ENCODE assay signal across 16 cellular contexts in genomic region chr7:68963547-68963946, GRCh38.
DNase-seq lines count a peak whose midpoint lies in the region; ATAC-seq and TF ChIP-seq lines count a peak whose summit lies in the region.
"Had no signal": no experiment of that assay in that cellular context is flagged by ENCODE, and none has a peak within 500 bp of the region (broad histone marks: within the 10 kb centered on the region; RNA-seq: fewer than 3 reads in every experiment).

No MANE protein-coding gene starts in this region.

- no peak for TF ChIP-seq CTCF in fibroblast of mammary gland (conservative IDR thresholded peaks at IDR 0.05; ENCODE audit: control insufficient read depth, insufficient read depth, low read depth, low read length)
- no peak for TF ChIP-seq CTCF in retinal pigment epithelial cell (conservative IDR thresholded peaks at IDR 0.05; ENCODE audit: low read depth, low read length)
- no peak for TF ChIP-seq CTCF in CD4-positive, alpha-beta T cell (IDR thresholded peaks at IDR 0.05)
- TF ChIP-seq CTCF in MCF 10A (IDR thresholded peaks at IDR 0.05; ENCODE audit: unreplicated experiment): no peak

- ATAC-seq in CD4-positive, alpha-beta T cell (ENCODE audit: poor library complexity): no peak
- ATAC-seq: activated CD4-positive, CD25-positive, alpha-beta regulatory T cell treated with anti-CD3 and anti-CD28 coated beads, Interleukin-2, amount 50 U/mL, for 24 hours; activated naive CD8-positive, alpha-beta T cell treated with anti-CD3 and anti-CD28 coated beads, Interleukin-2, amount 50 U/mL, for 24 hours; GM12878 had no signal

- POLR2A ChIA-PET in CD4-positive, alpha-beta T cell (lab: Charles Lee): no interaction called here
- POLR2A ChIA-PET in MCF 10A (lab: Yijun Ruan, JAX): no interaction called here

- intact Hi-C loops in CD4-positive, alpha-beta T cell (cut with DNase I, micrococcal nuclease): no loop called here
- intact Hi-C loops in MCF 10A (cut with micrococcal nuclease): no loop called here

- no peaks in the 10 kb centered on the region for H3K9me3 ChIP-seq in CD4-positive, alpha-beta T cell (ENCODE audit: control insufficient read depth, low read length)
- H3K9me3 ChIP-seq: neutrophil, testis had no signal

- H3K4me1 Mint-ChIP-seq in CD4-positive, alpha-beta T cell (ENCODE audit: low read depth): no peaks in the 10 kb centered on the region
- H3K4me1 Mint-ChIP-seq in MCF 10A (ENCODE audit: insufficient read depth, unreplicated experiment): no peaks in the 10 kb centered on the region
- H3K4me1 Mint-ChIP-seq: activated naive CD8-positive, alpha-beta T cell treated with anti-CD3 and anti-CD28 coated beads, Interleukin-2, amount 50 U/mL, for 24 hours had no signal

- no peak overlapping the region for H3K27ac ChIP-seq in CD4-positive, alpha-beta T cell (ENCODE audit: low read depth, low read length)
- H3K27ac ChIP-seq: neutrophil, testis had no signal

- H3K27me3 ChIP-seq in CD4-positive, alpha-beta T cell (ENCODE audit: control insufficient read depth, insufficient read depth, low read length): no peaks in the 10 kb centered on the region
- H3K27me3 ChIP-seq: neutrophil, testis had no signal

- H3K27ac Mint-ChIP-seq in CD4-positive, alpha-beta T cell: no peak overlapping the region
- H3K27ac Mint-ChIP-seq in MCF 10A (ENCODE audit: low read depth, unreplicated experiment): no peak overlapping the region
- H3K27ac Mint-ChIP-seq: activated naive CD8-positive, alpha-beta T cell treated with anti-CD3 and anti-CD28 coated beads, Interleukin-2, amount 50 U/mL, for 24 hours had no signal

- peak; percentile 89 for DNase-seq in EH (ENCODE audit: low read depth)
- DNase-seq in RPMI7951 (ENCODE audit: low read depth): peak; percentile 70
- peak; percentile 70 for DNase-seq in fibroblast of mammary gland (ENCODE audit: low read depth)
- DNase-seq in retinal pigment epithelial cell (ENCODE audit: low read depth): peak; percentile 92
- no peak for DNase-seq in CD4-positive, alpha-beta T cell
- no peak for DNase-seq in NCI-H1417 (lab: John Stamatoyannopoulos, UW)
- no peak for DNase-seq in NCI-H345 treated with DMSO at 0.1 percent for 48 hours (lab: John Stamatoyannopoulos, UW; ENCODE audit: unreplicated experiment)
- DNase-seq in MCF 10A (ENCODE audit: unreplicated experiment): no peak
- DNase-seq: activated naive CD8-positive, alpha-beta T cell treated with anti-CD3 and anti-CD28 coated beads, Interleukin-2, amount 50 U/mL, for 24 hours; activated T-cell treated with anti-CD3 and anti-CD28 coated beads for 4 hours; NCI-H1092; stimulated activated CD4-positive, alpha-beta T cell treated with anti-CD3 and anti-CD28 coated beads, Interleukin-12 subunit alpha, Interleukin-12 subunit beta, amount 100 ng/mL, for 4 hours; testis had no signal

- BruUV-seq in MCF 10A (replicated peaks; lab: Mats Ljungman, UMichigan): no TSS peak

- no peak overlapping the region for H3K4me3 Mint-ChIP-seq in CD4-positive, alpha-beta T cell
- no peak overlapping the region for H3K4me3 Mint-ChIP-seq in MCF 10A (ENCODE audit: unreplicated experiment)
- H3K4me3 Mint-ChIP-seq: activated naive CD8-positive, alpha-beta T cell treated with anti-CD3 and anti-CD28 coated beads, Interleukin-2, amount 50 U/mL, for 24 hours had no signal

- CTCF ChIA-PET in CD4-positive, alpha-beta T cell (lab: Charles Lee): no interaction called here
- CTCF ChIA-PET in MCF 10A (lab: Yijun Ruan, JAX): no interaction called here

- no peaks in the 10 kb centered on the region for H3K36me3 Mint-ChIP-seq in CD4-positive, alpha-beta T cell (ENCODE audit: low read depth)
- peaks cover 4% of the 10 kb centered on the region for H3K36me3 Mint-ChIP-seq in MCF 10A (ENCODE audit: insufficient read depth, unreplicated experiment)

- no peaks in the 10 kb centered on the region for H3K27me3 Mint-ChIP-seq in CD4-positive, alpha-beta T cell
- H3K27me3 Mint-ChIP-seq in MCF 10A (ENCODE audit: insufficient read depth, unreplicated experiment): no peaks in the 10 kb centered on the region
- H3K27me3 Mint-ChIP-seq: activated naive CD8-positive, alpha-beta T cell treated with anti-CD3 and anti-CD28 coated beads, Interleukin-2, amount 50 U/mL, for 24 hours had no signal

- H3K4me3 ChIP-seq in fibroblast of mammary gland (ENCODE audit: control insufficient read depth, low read depth, low read length) (no peak overlapping the region), retinal pigment epithelial cell (ENCODE audit: low read length) (no peak overlapping the region)
- H3K4me3 ChIP-seq: GM12878, testis had no signal

- peaks cover 9% of the 10 kb centered on the region for H3K9me3 Mint-ChIP-seq in CD4-positive, alpha-beta T cell
- H3K9me3 Mint-ChIP-seq in MCF 10A (ENCODE audit: unreplicated experiment): peaks cover 44% of the 10 kb centered on the region

Comparison
In these comparisons a context has a peak if more than half of its experiments do, and no peak if none do; other contexts are left out.
1. DNase-seq: peak in EH (single experiment), RPMI7951 (single experiment), fibroblast of mammary gland (single experiment) and retinal pigment epithelial cell (single experiment); none in CD4-positive, alpha-beta T cell (0 of 10), NCI-H1417 (0 of 3), NCI-H345 treated with DMSO at 0.1 percent for 48 hours (single experiment) and MCF 10A (single experiment).